1 cellular context compared by ENCODE assay signal in the genomic region with DNA sequence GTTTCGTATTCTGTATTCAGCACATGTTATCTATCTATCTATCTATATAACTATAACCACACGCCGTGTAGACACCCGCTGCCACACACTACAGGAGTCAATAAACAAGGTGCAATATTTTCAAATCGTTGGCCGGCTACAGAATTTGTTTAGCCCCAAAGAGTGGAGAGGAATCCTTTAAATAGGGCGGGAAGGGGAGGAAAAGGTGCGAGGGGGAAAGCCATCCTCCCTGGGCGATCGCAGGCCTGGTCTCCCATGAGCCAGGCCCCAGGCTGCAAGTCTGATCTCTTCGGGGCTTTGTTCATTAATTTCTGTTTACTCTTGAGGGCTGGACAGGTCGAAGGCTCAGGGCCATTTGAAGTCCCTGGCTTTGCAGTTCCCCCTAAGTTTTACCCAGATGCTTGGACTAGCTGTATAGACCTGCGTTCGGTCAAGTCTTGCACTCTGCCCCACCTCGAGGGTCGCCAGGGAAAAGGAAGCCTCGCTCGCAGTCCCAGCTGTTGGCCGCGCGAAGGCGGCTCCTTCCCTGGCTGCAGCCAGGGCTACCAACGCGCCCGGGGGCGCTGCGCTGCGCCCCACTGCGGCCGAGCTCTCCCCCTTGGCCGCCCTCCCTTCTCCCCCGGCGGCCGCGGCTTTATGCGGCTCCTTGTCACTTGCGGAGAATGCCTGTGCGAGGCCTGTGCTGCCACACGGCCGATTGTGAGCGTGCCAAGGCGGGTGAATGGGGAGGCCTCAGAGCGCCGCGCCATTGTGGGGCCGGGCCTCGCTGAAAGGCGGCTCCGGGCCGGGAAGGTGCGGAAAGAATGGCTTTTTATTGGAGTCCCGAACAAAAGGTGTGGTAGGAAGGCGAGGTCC.
TF ChIP-seq lines count a peak whose summit lies in the region.

No MANE protein-coding gene starts in this region.

TF ChIP-seq in GM12878, 131 proteins besides CTCF, POLR2A, EP300 and RAD21 (continued from another document):
- TF ChIP-seq EZH2 (IDR thresholded peaks at IDR 0.05; ENCODE audit: borderline replicate concordance, control insufficient read depth, low read depth, low read length) = no peak
- TF ChIP-seq, protein P1, sequence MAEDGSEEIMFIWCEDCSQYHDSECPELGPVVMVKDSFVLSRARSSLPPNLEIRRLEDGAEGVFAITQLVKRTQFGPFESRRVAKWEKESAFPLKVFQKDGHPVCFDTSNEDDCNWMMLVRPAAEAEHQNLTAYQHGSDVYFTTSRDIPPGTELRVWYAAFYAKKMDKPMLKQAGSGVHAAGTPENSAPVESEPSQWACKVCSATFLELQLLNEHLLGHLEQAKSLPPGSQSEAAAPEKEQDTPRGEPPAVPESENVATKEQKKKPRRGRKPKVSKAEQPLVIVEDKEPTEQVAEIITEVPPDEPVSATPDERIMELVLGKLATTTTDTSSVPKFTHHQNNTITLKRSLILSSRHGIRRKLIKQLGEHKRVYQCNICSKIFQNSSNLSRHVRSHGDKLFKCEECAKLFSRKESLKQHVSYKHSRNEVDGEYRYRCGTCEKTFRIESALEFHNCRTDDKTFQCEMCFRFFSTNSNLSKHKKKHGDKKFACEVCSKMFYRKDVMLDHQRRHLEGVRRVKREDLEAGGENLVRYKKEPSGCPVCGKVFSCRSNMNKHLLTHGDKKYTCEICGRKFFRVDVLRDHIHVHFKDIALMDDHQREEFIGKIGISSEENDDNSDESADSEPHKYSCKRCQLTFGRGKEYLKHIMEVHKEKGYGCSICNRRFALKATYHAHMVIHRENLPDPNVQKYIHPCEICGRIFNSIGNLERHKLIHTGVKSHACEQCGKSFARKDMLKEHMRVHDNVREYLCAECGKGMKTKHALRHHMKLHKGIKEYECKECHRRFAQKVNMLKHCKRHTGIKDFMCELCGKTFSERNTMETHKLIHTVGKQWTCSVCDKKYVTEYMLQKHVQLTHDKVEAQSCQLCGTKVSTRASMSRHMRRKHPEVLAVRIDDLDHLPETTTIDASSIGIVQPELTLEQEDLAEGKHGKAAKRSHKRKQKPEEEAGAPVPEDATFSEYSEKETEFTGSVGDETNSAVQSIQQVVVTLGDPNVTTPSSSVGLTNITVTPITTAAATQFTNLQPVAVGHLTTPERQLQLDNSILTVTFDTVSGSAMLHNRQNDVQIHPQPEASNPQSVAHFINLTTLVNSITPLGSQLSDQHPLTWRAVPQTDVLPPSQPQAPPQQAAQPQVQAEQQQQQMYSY (CRISPR knock-in tag; IDR thresholded peaks at IDR 0.05) = no peak
- no peak for TF ChIP-seq TCF7 (IDR thresholded peaks at IDR 0.05; ENCODE audit: borderline replicate concordance)
- no peak for TF ChIP-seq GATAD2B (conservative IDR thresholded peaks at IDR 0.05; ENCODE audit: low read depth)
- no peak for TF ChIP-seq NBN (IDR thresholded peaks at IDR 0.05)
- peak; percentile 53 for TF ChIP-seq HDAC6 (IDR thresholded peaks at IDR 0.05; ENCODE audit: unreplicated experiment)
- no peak for TF ChIP-seq MEF2A (IDR thresholded peaks at IDR 0.05; ENCODE audit: insufficient read depth, low read depth, low read length)
- no peak for TF ChIP-seq RAD51 (IDR thresholded peaks at IDR 0.05)
- TF ChIP-seq SUZ12 (IDR thresholded peaks at IDR 0.05; ENCODE audit: unreplicated experiment) = peak; percentile 55
